In the genomic region with DNA sequence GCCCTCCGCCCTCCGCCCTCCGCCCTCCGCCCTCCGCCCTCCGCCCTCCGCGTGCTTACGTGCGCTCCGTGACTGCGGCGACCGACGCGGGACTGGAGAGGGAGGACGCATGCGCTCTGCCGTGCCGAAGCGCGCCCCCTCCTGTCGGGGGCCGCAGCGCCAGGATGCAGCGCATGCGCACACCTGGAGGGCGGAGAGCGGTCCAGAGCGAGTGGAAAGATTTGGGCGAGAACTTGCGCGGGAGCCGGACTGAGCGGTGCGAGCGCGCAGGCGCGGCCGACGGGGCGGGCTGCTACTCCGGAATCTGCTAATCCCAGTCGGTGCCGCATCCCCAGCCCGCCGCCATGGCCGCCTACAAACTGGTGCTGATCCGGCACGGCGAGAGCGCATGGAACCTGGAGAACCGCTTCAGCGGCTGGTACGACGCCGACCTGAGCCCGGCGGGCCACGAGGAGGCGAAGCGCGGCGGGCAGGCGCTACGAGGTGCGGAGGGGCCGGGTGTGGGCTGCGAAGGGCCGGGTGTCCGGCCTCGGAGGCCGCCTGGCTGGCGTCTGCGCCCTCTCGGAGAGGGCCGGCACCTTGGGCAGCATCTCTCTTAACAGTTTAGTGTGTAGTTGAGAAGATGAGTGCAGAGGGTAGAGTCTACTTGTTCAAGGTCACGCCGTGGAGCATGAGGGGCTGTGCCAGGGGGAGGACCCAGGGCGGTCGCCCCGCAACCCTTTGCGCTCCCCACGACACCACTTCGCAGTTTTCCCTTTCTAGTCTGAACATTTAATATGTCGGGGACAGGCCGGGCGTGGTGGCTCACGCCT, we compare ENCODE assay signal across 1 cellular context.
TF ChIP-seq lines count a peak whose summit lies in the region.

Gene PGAM1 (plus strand): TSS at position 228 of the 812 bp plus-strand sequence. CDS start 117 bp downstream, at position 345.

TF ChIP-seq in K562, 482 proteins besides CTCF, POLR2A, EP300 and RAD21 (continued from another document):
- TF ChIP-seq HMGXB4 (CRISPR knock-in tag; IDR thresholded peaks at IDR 0.05) (no peak), USF1 (CRISPR knock-in tag; IDR thresholded peaks at IDR 0.05) (peak; percentile 11; the same call in 1 of the 2 replicates), YBX1 (IDR thresholded peaks at IDR 0.05) (no peak), CTBP1 (IDR thresholded peaks at IDR 0.05; ENCODE audit: borderline replicate concordance) (peak; percentile 67; the same call in 1 of the 2 replicates), ZKSCAN3 (CRISPR knock-in tag; IDR thresholded peaks at IDR 0.05) (no peak), ZNF584 (CRISPR knock-in tag; IDR thresholded peaks at IDR 0.05; ENCODE audit: low read depth) (no peak), ZBTB17 (CRISPR knock-in tag; IDR thresholded peaks at IDR 0.05) (0 out of 2 replicates have a peak, but pooled peaks have one; percentile 17), GTF3C2 (IDR thresholded peaks at IDR 0.05; ENCODE audit: borderline replicate concordance, extremely low read depth, insufficient read length) (no peak), TGIF2 (CRISPR knock-in tag; IDR thresholded peaks at IDR 0.05) (no peak), ARID1B (IDR thresholded peaks at IDR 0.05) (no peak), ZKSCAN8 (CRISPR knock-in tag; IDR thresholded peaks at IDR 0.05) (no peak), ZBTB40 (IDR thresholded peaks at IDR 0.05) (no peak), ZBTB40 (CRISPR knock-in tag; IDR thresholded peaks at IDR 0.05) (no peak), SREBF1 (IDR thresholded peaks at IDR 0.05; ENCODE audit: borderline replicate concordance, low read depth, low read length) (no peak), NCOA1 (IDR thresholded peaks at IDR 0.05; ENCODE audit: low read depth) (no peak), SETDB1 (IDR thresholded peaks at IDR 0.05; ENCODE audit: low read length) (no peak), ZNF511 (CRISPR knock-in tag; IDR thresholded peaks at IDR 0.05) (no peak), SMAD4 (CRISPR knock-in tag; conservative IDR thresholded peaks at IDR 0.05) (0 out of 2 replicates have a peak, but pooled peaks have one; percentile 29)
- TF ChIP-seq, protein P1, sequence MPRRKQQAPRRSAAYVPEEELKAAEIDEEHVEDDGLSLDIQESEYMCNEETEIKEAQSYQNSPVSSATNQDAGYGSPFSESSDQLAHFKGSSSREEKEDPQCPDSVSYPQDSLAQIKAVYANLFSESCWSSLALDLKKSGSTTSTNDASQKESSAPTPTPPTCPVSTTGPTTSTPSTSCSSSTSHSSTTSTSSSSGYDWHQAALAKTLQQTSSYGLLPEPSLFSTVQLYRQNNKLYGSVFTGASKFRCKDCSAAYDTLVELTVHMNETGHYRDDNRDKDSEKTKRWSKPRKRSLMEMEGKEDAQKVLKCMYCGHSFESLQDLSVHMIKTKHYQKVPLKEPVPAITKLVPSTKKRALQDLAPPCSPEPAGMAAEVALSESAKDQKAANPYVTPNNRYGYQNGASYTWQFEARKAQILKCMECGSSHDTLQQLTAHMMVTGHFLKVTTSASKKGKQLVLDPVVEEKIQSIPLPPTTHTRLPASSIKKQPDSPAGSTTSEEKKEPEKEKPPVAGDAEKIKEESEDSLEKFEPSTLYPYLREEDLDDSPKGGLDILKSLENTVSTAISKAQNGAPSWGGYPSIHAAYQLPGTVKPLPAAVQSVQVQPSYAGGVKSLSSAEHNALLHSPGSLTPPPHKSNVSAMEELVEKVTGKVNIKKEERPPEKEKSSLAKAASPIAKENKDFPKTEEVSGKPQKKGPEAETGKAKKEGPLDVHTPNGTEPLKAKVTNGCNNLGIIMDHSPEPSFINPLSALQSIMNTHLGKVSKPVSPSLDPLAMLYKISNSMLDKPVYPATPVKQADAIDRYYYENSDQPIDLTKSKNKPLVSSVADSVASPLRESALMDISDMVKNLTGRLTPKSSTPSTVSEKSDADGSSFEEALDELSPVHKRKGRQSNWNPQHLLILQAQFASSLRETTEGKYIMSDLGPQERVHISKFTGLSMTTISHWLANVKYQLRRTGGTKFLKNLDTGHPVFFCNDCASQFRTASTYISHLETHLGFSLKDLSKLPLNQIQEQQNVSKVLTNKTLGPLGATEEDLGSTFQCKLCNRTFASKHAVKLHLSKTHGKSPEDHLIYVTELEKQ (CRISPR knock-in tag; IDR thresholded peaks at IDR 0.05): no peak
- TF ChIP-seq, protein P2, sequence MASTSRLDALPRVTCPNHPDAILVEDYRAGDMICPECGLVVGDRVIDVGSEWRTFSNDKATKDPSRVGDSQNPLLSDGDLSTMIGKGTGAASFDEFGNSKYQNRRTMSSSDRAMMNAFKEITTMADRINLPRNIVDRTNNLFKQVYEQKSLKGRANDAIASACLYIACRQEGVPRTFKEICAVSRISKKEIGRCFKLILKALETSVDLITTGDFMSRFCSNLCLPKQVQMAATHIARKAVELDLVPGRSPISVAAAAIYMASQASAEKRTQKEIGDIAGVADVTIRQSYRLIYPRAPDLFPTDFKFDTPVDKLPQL (IDR thresholded peaks at IDR 0.05; ENCODE audit: extremely low read depth, insufficient read length): no peak
TF ChIP-seq in K562: peak in this region for 69.
